In the genomic region with DNA sequence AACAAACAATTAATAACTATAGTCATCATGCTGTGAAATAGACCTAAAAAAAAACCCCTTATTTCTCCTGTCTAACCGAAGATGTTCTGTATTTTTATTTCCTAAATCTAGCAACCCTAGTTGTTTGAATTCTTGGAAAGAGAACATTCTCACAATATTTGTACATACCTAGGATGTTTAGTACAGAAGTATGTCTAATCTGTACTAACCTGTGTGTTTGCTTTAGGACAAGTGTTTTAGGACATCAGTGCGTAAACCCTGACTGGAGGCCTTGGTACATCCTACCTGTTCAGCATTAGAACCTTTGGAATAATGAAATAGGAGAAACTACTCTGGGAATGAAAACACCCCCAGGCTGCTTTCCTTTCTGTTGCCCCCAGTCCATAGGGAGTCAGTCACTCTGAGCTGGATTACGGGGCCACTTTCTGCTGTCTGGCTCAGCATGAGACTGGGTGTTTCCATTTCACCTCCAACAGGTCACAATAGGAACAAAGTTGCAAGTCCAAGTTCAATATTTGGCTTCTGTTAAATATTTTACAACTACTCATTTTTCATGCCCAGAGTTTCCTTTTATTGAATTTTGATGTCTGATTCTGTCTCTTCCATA, we compare ENCODE assay signal across 1 cellular context.
TF ChIP-seq lines count a peak whose summit lies in the region.

No MANE protein-coding gene starts in this region.

TF ChIP-seq in K562, 482 proteins besides CTCF, POLR2A, EP300 and RAD21 (continued from another document):
- TF ChIP-seq ZNF583 (CRISPR knock-in tag; IDR thresholded peaks at IDR 0.05) (no peak), HMGN3 (IDR thresholded peaks at IDR 0.05; ENCODE audit: borderline replicate concordance, extremely low read depth, insufficient read length, low read depth, low read length) (no peak), ZNF384 (IDR thresholded peaks at IDR 0.05; ENCODE audit: low read depth, low read length) (no peak), PRMT5 (CRISPR knock-in tag; IDR thresholded peaks at IDR 0.05) (no peak)
- TF ChIP-seq, protein P1, sequence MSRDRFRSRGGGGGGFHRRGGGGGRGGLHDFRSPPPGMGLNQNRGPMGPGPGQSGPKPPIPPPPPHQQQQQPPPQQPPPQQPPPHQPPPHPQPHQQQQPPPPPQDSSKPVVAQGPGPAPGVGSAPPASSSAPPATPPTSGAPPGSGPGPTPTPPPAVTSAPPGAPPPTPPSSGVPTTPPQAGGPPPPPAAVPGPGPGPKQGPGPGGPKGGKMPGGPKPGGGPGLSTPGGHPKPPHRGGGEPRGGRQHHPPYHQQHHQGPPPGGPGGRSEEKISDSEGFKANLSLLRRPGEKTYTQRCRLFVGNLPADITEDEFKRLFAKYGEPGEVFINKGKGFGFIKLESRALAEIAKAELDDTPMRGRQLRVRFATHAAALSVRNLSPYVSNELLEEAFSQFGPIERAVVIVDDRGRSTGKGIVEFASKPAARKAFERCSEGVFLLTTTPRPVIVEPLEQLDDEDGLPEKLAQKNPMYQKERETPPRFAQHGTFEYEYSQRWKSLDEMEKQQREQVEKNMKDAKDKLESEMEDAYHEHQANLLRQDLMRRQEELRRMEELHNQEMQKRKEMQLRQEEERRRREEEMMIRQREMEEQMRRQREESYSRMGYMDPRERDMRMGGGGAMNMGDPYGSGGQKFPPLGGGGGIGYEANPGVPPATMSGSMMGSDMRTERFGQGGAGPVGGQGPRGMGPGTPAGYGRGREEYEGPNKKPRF (IDR thresholded peaks at IDR 0.05; ENCODE audit: low read depth, low read length): no peak
